In the genomic region with DNA sequence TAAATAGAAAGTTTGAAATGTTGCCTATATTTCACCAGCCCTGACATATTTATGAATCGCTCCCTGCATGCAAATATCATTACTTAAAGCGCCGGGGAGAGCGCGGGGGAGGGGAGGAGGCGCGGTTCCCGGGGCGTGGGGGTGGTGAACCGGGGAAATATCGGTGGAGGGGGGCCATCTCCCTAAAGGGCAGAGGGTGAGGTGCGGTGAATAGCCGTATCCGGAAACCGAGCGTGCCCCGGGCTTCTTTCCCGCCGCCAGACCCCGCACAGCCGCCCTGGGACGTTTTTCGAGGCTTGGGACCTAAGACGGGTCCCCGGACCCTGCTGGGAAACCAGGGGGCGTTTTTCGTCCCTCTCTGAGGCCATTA, we compare ENCODE assay signal across 9 cellular contexts. TPM values are rescaled to one million over a fixed set of nuclear protein-coding genes. Genes with fewer than 3 reads are reported as not detected.
DNase-seq lines count a peak whose midpoint lies in the region; ATAC-seq, FAIRE-seq and TF ChIP-seq lines count a peak whose summit lies in the region.
"Had no signal": no experiment of that assay in that cellular context is flagged by ENCODE, and none has a peak within 500 bp of the region (broad histone marks: within the 10 kb centered on the region; RNA-seq: fewer than 3 reads in every experiment).

No MANE protein-coding gene starts in this region.

- H3K4me3 ChIP-seq in H7 (ENCODE audit: insufficient read depth, low read depth, low read length) (peak overlapping the region; percentile 63), WERI-Rb-1 (ENCODE audit: low read depth, low read length) (peak overlapping the region; percentile 84), right cardiac atrium (ENCODE audit: low read length) (peak overlapping the region; percentile 84), skeletal muscle tissue (ENCODE audit: low read length in 3 of 3) (peak overlapping the region; percentile 73 to 78 (median 75))

- peak overlapping the region in 2 of 3 donors; percentile 81 to 86 for H3K9ac ChIP-seq in skeletal muscle tissue (ENCODE audit: low read depth in 1 of 3, low read length in 3 of 3)

- WGBS in right cardiac atrium = 1% methylated on average over 27 of the region's 27 CpGs

- DNase-seq in H7 (peak; percentile 77), WERI-Rb-1 (no peak), right cardiac atrium (peak in 2 of 3 donors; percentile 72 to 75), medulla oblongata (ENCODE audit: extremely low spot score) (no peak), HTR-8/SVneo (ENCODE audit: insufficient read length, low spot score) (no peak)

- ATAC-seq in right cardiac atrium (no peak), esophagus mucosa (no peak), HG03378 (IDR thresholded peaks at IDR 0.05; ENCODE audit: unreplicated experiment) (no peak)

- FAIRE-seq in HTR-8/SVneo (lab: Jason Lieb, UNC) = no peak
- FAIRE-seq: H54 had no signal

- no peaks in the 10 kb centered on the region for H3K9me3 ChIP-seq in WERI-Rb-1 (ENCODE audit: severe bottlenecking)
- H3K9me3 ChIP-seq in right cardiac atrium (ENCODE audit: control insufficient read depth, low read length) = no peaks in the 10 kb centered on the region
- H3K9me3 ChIP-seq in skeletal muscle tissue (ENCODE audit: control insufficient read depth in 3 of 3, low read length in 3 of 3) = no peaks in the 10 kb centered on the region

- peak overlapping the region; percentile 70 for H3K27ac ChIP-seq in WERI-Rb-1
- peak overlapping the region; percentile 82 for H3K27ac ChIP-seq in right cardiac atrium (ENCODE audit: low read length)
- H3K27ac ChIP-seq in skeletal muscle tissue (ENCODE audit: low read depth, low read length) = peak overlapping the region; percentile 66

- no peak for TF ChIP-seq CTCF in WERI-Rb-1 (IDR thresholded peaks at IDR 0.05; ENCODE audit: low read depth, low read length)

- H3K36me3 ChIP-seq in H7 (replicated peaks; ENCODE audit: control insufficient read depth, insufficient read depth, low read length) = no peaks in the 10 kb centered on the region
- no peaks in the 10 kb centered on the region for H3K36me3 ChIP-seq in WERI-Rb-1
- H3K36me3 ChIP-seq in skeletal muscle tissue (ENCODE audit: control insufficient read depth in 3 of 3, insufficient read depth in 3 of 3, low read length in 3 of 3) = no peaks in the 10 kb centered on the region

- intact Hi-C loops in right cardiac atrium (cut with DNase I) = loop anchor here in 3 of 4 donors (10.0 kb wide), 5 partner anchors 206 to 1146 kb away; no protein-coding TSS in a partner anchor

- H3K27me3 ChIP-seq in H7 (ENCODE audit: control insufficient read depth, insufficient read depth, low read length) (peaks cover 98% of the 10 kb centered on the region), WERI-Rb-1 (ENCODE audit: insufficient read depth, low read depth, severe bottlenecking) (no peaks in the 10 kb centered on the region), right cardiac atrium (ENCODE audit: control insufficient read depth, insufficient read depth) (no peaks in the 10 kb centered on the region), skeletal muscle tissue (ENCODE audit: control insufficient read depth in 3 of 3, insufficient read depth in 3 of 3, low read length in 3 of 3) (peaks cover 15 to 78% (median 15%) of the 10 kb centered on the region in 3 donors)

- H3K4me1 ChIP-seq in right cardiac atrium (ENCODE audit: control insufficient read depth, insufficient read depth, low read length) = no peaks in the 10 kb centered on the region
- peaks cover 14 to 22% (median 21%) of the 10 kb centered on the region in 3 donors for H3K4me1 ChIP-seq in skeletal muscle tissue (ENCODE audit: control insufficient read depth in 3 of 3, insufficient read depth in 3 of 3, low read length in 3 of 3)

RNA-seq across cellular contexts. Expression of a gene that starts 6.9 kb away (rescaled TPM):
- 0.03 and 0.37 TPM in 2 replicates for total RNA-seq in H7 (2014; rRNA removed; shearing (Covaris generic))
- 10 to 100 TPM; 13.2 to 14.6 (median 14.3) TPM for total RNA-seq in right cardiac atrium
- 8.7 TPM for polyA plus RNA-seq in right cardiac atrium
- 3.7 TPM for total RNA-seq in skeletal muscle tissue
- total RNA-seq in esophagus mucosa = 18.8 TPM

RNA-seq across cellular contexts. Expression of a gene that starts 22.9 kb away (rescaled TPM):
- not detected in 2 replicates for total RNA-seq in H7 (2014; rRNA removed; shearing (Covaris generic))
- 10 to 100 TPM; 42.7 to 97.9 (median 55.1) TPM for total RNA-seq in right cardiac atrium
- 48.8 TPM for polyA plus RNA-seq in right cardiac atrium
- 7.3 TPM for total RNA-seq in skeletal muscle tissue
- 1.8 TPM for total RNA-seq in esophagus mucosa

Comparison
In these comparisons a context has a peak if more than half of its experiments do, and no peak if none do; other contexts are left out.
1. DNase-seq: peak in H7 (single experiment) and right cardiac atrium (2 of 3); none in WERI-Rb-1 (single experiment), medulla oblongata (single experiment) and HTR-8/SVneo (single experiment).
2. Peak in every context shown above with its lines, with median percentiles within 50 percentile points of each other: H3K4me3 ChIP-seq and H3K27ac ChIP-seq.